Comparison of ENCODE assay signal across 13 cellular contexts in the genomic region with DNA sequence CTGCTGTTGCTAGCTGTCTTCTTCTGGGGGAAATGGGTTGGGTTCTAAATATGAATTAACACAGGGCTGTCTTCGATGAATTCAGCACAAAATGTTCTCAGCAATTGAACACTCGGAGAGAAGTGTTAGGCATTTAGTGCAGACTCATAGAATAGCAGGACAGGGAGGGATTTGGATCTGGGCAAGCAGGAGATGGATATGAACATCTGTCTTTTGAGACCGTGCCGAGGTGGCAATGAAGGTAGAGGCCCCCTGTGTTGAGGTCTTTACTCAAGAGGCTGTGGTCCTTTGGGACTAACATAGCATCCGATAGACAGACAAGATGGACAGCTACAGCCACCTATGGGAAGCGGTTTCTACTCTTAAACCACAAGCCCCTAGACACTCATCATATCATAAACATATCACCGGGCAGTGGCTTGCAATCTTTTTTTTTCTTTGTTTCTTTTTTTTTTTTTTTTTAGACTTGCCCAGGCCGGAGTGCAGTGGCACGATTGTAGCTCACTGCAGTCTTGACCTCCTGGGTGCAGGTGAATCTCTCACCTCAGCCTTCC. TPM values are rescaled to one million over a fixed set of nuclear protein-coding genes. Genes with fewer than 3 reads are reported as not detected.
DNase-seq lines count a peak whose midpoint lies in the region; ATAC-seq and TF ChIP-seq lines count a peak whose summit lies in the region.
"Had no signal": no experiment of that assay in that cellular context is flagged by ENCODE, and none has a peak within 500 bp of the region (broad histone marks: within the 10 kb centered on the region; RNA-seq: fewer than 3 reads in every experiment).

No MANE protein-coding gene starts in this region.

- H3K36me3 Mint-ChIP-seq in stimulated activated naive CD8-positive, alpha-beta T cell treated with anti-CD3 and anti-CD28 coated beads, Interleukin-15, Interleukin-2, amounts not matched to agents 100 ng/mL and 50 ng/mL, for 24 hours (ENCODE audit: low read depth), result peaks cover 74% of the 10 kb centered on the region

- H3F3A ChIP-seq in SK-N-SH (replicated peaks; ENCODE audit: insufficient read depth), result peaks cover 18% of the 10 kb centered on the region

- no peaks in the 10 kb centered on the region for H3K9me2 ChIP-seq in SK-N-SH

- no peak for TF ChIP-seq RAD21 in SK-N-SH (IDR thresholded peaks at IDR 0.05; ENCODE audit: low read length)

- peaks cover 97% of the 10 kb centered on the region for H3K79me2 ChIP-seq in SK-N-SH (ENCODE audit: insufficient read depth)

- H3K27ac ChIP-seq in SK-N-SH (ENCODE audit: low read depth in 2 of 2, low read length in 1 of 2) (peak overlapping the region in 1 of 2 experiments; percentile 79; a peak in 1 of 4 replicates), epithelial cell of prostate (peak overlapping the region; percentile 91)
- H3K27ac ChIP-seq: 22Rv1, KMS-11 had no signal

- H3K4me1 ChIP-seq in SK-N-SH (ENCODE audit: control insufficient read depth in 1 of 2, insufficient read depth in 2 of 2, low read depth in 1 of 2, low read length in 1 of 2), result peaks cover 0 to 15% of the 10 kb centered on the region in 2 experiments; a peak in 2 of 4 replicates

- no peaks in the 10 kb centered on the region for H3K27me3 Mint-ChIP-seq in stimulated activated naive CD8-positive, alpha-beta T cell treated with anti-CD3 and anti-CD28 coated beads, Interleukin-15, Interleukin-2, amounts not matched to agents 100 ng/mL and 50 ng/mL, for 24 hours

- 52% methylated on average over 9 of the region's 9 CpGs for WGBS in SK-N-SH (ENCODE audit: low lambda C conversion rate)

- no peak overlapping the region for H2AFZ ChIP-seq in SK-N-SH (ENCODE audit: low read depth)

- H3K9me3 Mint-ChIP-seq in stimulated activated naive CD8-positive, alpha-beta T cell treated with anti-CD3 and anti-CD28 coated beads, Interleukin-15, Interleukin-2, amounts not matched to agents 100 ng/mL and 50 ng/mL, for 24 hours, result peaks cover 5% of the 10 kb centered on the region

- peak overlapping the region; percentile 95 for H3K27ac Mint-ChIP-seq in stimulated activated naive CD8-positive, alpha-beta T cell treated with anti-CD3 and anti-CD28 coated beads, Interleukin-15, Interleukin-2, amounts not matched to agents 100 ng/mL and 50 ng/mL, for 24 hours

- peak overlapping the region; percentile 95 for H3K4me3 Mint-ChIP-seq in stimulated activated naive CD8-positive, alpha-beta T cell treated with anti-CD3 and anti-CD28 coated beads, Interleukin-15, Interleukin-2, amounts not matched to agents 100 ng/mL and 50 ng/mL, for 24 hours
- H3K4me3 Mint-ChIP-seq: brain had no signal

- H3K4me2 ChIP-seq in SK-N-SH, result peak overlapping the region; percentile 66; the same call in 1 of the 2 replicates
- H3K4me2 ChIP-seq: KMS-11 had no signal

- no peak overlapping the region for H3K9ac ChIP-seq in SK-N-SH
- H3K9ac ChIP-seq: KMS-11 had no signal

- H3K9me3 ChIP-seq in SK-N-SH, result no peaks in the 10 kb centered on the region

- no peak overlapping the region for H3K4me3 ChIP-seq in SK-N-SH (ENCODE audit: low read depth in 2 of 2, low read length in 1 of 2)

- in situ Hi-C loops in KBM-7 (cut with MboI; ENCODE audit: low pct_unique_long_range_greater_than_20kb, low sequenced_read_pairs), result no loop called here

- POLR2A ChIA-PET in SK-N-SH (lab: Yijun Ruan, JAX), result no interaction called here

- no peak for TF ChIP-seq EP300 in SK-N-SH (IDR thresholded peaks at IDR 0.05; ENCODE audit: borderline replicate concordance in 1 of 2, low read depth in 1 of 2, low read length in 1 of 2)

- ATAC-seq in SK-N-SH treated with all-trans-retinoic acid at 6 μM for 48 hours, result no peak
- ATAC-seq: left cardiac atrium had no signal

- DNase-seq in SK-N-SH, result no peak
- peak; percentile 50 for DNase-seq in KBM-7
- DNase-seq in epithelial cell of prostate (ENCODE audit: low read depth, low spot score), result no peak
- no peak for DNase-seq in NCI-H526 treated with DMSO at 0.1 percent for 48 hours (lab: John Stamatoyannopoulos, UW)
- no peak for DNase-seq in T1000 (lab: John Stamatoyannopoulos, UW)
- no peak for DNase-seq in activated effector memory CD4-positive, alpha-beta T cell treated with anti-CD3 and anti-CD28 coated beads, Interleukin-2, amount 50 U/mL, for 16 hours
- DNase-seq: left cardiac atrium, Right ventricle myocardium superior had no signal

- H3K36me3 ChIP-seq in SK-N-SH (replicated peaks in 1 of 2; ENCODE audit: control insufficient read depth in 1 of 2, insufficient read depth in 2 of 2, low read length in 1 of 2), result no peaks in the 10 kb centered on the region

- peaks cover 2% of the 10 kb centered on the region; the same call in 1 of the 2 replicates for H3K27me3 ChIP-seq in SK-N-SH (ENCODE audit: insufficient read depth)

- CTCF ChIA-PET in SK-N-SH (lab: Yijun Ruan, JAX), result no interaction called here

- peaks cover 99% of the 10 kb centered on the region for H3K4me1 Mint-ChIP-seq in stimulated activated naive CD8-positive, alpha-beta T cell treated with anti-CD3 and anti-CD28 coated beads, Interleukin-15, Interleukin-2, amounts not matched to agents 100 ng/mL and 50 ng/mL, for 24 hours (ENCODE audit: low read depth)

- H4K20me1 ChIP-seq in SK-N-SH (ENCODE audit: insufficient read depth), result peaks cover 47% of the 10 kb centered on the region

- no peak for TF ChIP-seq CTCF in SK-N-SH (IDR thresholded peaks at IDR 0.05)

TF ChIP-seq in SK-N-SH, 30 proteins besides CTCF, POLR2A, EP300 and RAD21:
- TF ChIP-seq SIN3A (IDR thresholded peaks at IDR 0.05; ENCODE audit: borderline replicate concordance, low read depth, low read length), result no peak
- no peak for TF ChIP-seq MXI1 (IDR thresholded peaks at IDR 0.05; ENCODE audit: low read depth, low read length)
- no peak for TF ChIP-seq PBX3 (IDR thresholded peaks at IDR 0.05)
- TF ChIP-seq CHD2 (IDR thresholded peaks at IDR 0.05; ENCODE audit: low read length, partially characterized antibody), result no peak
- TF ChIP-seq, protein P1, sequence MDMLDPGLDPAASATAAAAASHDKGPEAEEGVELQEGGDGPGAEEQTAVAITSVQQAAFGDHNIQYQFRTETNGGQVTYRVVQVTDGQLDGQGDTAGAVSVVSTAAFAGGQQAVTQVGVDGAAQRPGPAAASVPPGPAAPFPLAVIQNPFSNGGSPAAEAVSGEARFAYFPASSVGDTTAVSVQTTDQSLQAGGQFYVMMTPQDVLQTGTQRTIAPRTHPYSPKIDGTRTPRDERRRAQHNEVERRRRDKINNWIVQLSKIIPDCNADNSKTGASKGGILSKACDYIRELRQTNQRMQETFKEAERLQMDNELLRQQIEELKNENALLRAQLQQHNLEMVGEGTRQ (IDR thresholded peaks at IDR 0.05; ENCODE audit: borderline replicate concordance, low read depth, low read length), result no peak
- TF ChIP-seq GABPA (IDR thresholded peaks at IDR 0.05; ENCODE audit: low read depth), result no peak
- TF ChIP-seq TEAD4 (IDR thresholded peaks at IDR 0.05; ENCODE audit: borderline replicate concordance, insufficient read depth), result no peak
- no peak for TF ChIP-seq FOSL2 (IDR thresholded peaks at IDR 0.05; ENCODE audit: borderline replicate concordance, low read depth)
- TF ChIP-seq EZH2phosphoT487 (IDR thresholded peaks at IDR 0.05; ENCODE audit: borderline replicate concordance, low read depth), result no peak

TF ChIP-seq in SK-N-SH treated with all-trans-retinoic acid at 6 μM for 48 hours, 23 proteins besides CTCF, POLR2A, EP300 and RAD21 (continues in another document):
- TF ChIP-seq, protein P2, sequence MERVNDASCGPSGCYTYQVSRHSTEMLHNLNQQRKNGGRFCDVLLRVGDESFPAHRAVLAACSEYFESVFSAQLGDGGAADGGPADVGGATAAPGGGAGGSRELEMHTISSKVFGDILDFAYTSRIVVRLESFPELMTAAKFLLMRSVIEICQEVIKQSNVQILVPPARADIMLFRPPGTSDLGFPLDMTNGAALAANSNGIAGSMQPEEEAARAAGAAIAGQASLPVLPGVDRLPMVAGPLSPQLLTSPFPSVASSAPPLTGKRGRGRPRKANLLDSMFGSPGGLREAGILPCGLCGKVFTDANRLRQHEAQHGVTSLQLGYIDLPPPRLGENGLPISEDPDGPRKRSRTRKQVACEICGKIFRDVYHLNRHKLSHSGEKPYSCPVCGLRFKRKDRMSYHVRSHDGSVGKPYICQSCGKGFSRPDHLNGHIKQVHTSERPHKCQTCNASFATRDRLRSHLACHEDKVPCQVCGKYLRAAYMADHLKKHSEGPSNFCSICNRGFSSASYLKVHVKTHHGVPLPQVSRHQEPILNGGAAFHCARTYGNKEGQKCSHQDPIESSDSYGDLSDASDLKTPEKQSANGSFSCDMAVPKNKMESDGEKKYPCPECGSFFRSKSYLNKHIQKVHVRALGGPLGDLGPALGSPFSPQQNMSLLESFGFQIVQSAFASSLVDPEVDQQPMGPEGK (CRISPR knock-in tag; IDR thresholded peaks at IDR 0.05; ENCODE audit: borderline replicate concordance), result no peak
- TF ChIP-seq ZNF70 (CRISPR knock-in tag; IDR thresholded peaks at IDR 0.05), result no peak
- TF ChIP-seq CSRNP3 (CRISPR knock-in tag; IDR thresholded peaks at IDR 0.05), result no peak
- TF ChIP-seq BACH2 (CRISPR knock-in tag; IDR thresholded peaks at IDR 0.05; ENCODE audit: borderline replicate concordance), result no peak

RNA-seq across cellular contexts. Expression of gene CD99, which starts 6.7 kb away (rescaled TPM):
- polyA plus RNA-seq in SK-N-SH (2012; rRNA removed), result 149 and 346 TPM in 2 replicates
- 202 and 224 TPM in 2 replicates for polyA plus RNA-seq in SK-N-SH (2012; cell fraction: cytosol; rRNA removed)
- polyA plus RNA-seq in SK-N-SH (2012; cell fraction: nucleus; rRNA removed), result 119 and 169 TPM in 2 replicates

RNA-seq across cellular contexts. Expression of gene XG, which starts 54.0 kb away (rescaled TPM):
- polyA plus RNA-seq in SK-N-SH (2012; rRNA removed), result 0.42 and 0.76 TPM in 2 replicates
- 0.42 and 0.60 TPM in 2 replicates for polyA plus RNA-seq in SK-N-SH (2012; cell fraction: cytosol; rRNA removed)
- 0.45 and 0.50 TPM in 2 replicates for polyA plus RNA-seq in SK-N-SH (2012; cell fraction: nucleus; rRNA removed)
